27 cellular contexts compared by ENCODE assay signal in the genomic region with DNA sequence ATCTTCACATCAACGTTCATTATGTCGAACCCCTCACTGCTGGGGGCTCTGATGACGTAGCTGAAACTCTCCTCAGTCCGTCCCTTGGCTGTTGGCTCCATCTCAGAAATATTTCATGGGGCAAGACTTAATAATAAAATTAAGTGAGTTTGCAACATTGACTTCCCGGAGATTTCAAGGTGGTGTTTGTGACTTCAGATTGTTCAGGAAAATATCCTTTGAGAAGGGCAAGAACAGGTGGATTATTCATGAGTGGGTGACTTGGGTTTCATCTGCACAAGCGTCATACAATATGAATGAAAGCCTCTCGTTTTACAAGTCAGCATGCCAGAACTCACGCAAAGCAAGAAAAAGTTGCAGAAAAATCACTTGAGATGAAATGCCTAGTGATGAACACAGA. TPM values are rescaled to one million over a fixed set of nuclear protein-coding genes. Genes with fewer than 3 reads are reported as not detected.
"Had no signal": no experiment of that assay in that cellular context is flagged by ENCODE, and none has a peak within 500 bp of the region (broad histone marks: within the 10 kb centered on the region; RNA-seq: fewer than 3 reads in every experiment).

Gene C4orf50 (minus strand): TSS at position 101 of the 400 bp plus-strand sequence.

- H3K4me3 Mint-ChIP-seq: activated CD8-positive, alpha-beta T cell treated with anti-CD3 and anti-CD28 coated beads, Interleukin-2, amount 10 ng/mL, durations not matched to agents 7 days and 5 days; activated naive CD8-positive, alpha-beta T cell treated with anti-CD3 and anti-CD28 coated beads, Interleukin-2, amount 10 ng/mL, durations not matched to agents 7 days and 5 days; T-helper 1 cell treated with Interleukin-12 subunit alpha and Interleukin-12 subunit beta and Interleukin-4 antibody, amounts not matched to agents 30 μg/mL and 1 μg/mL, for 36 hours had no signal

- H3K4me1 Mint-ChIP-seq: activated naive CD8-positive, alpha-beta T cell treated with anti-CD3 and anti-CD28 coated beads, Interleukin-2, amount 10 ng/mL, durations not matched to agents 7 days and 5 days had no signal

- H3K36me3 ChIP-seq: adrenal gland, SJSA1 had no signal

- H3K4me1 ChIP-seq: adrenal gland, SJSA1 had no signal

- H3K36me3 Mint-ChIP-seq: activated naive CD8-positive, alpha-beta T cell treated with anti-CD3 and anti-CD28 coated beads, Interleukin-2, amount 10 ng/mL, durations not matched to agents 7 days and 5 days had no signal

- DNase-seq: activated CD4-positive, alpha-beta T cell treated with anti-CD3 and anti-CD28 coated beads for 48 hours; activated CD4-positive, alpha-beta T cell treated with anti-CD3 and anti-CD28 coated beads, Interleukin-2, amount 50 U/mL, for 4 hours; activated CD4-positive, CD25-positive, alpha-beta regulatory T cell treated with anti-CD3 and anti-CD28 coated beads, Interleukin-2, amount 50 U/mL, for 72 hours; activated CD8-positive, alpha-beta memory T cell treated with anti-CD3 and anti-CD28 coated beads, Interleukin-2, amount 50 U/mL, for 48 hours; activated CD8-positive, alpha-beta T cell treated with anti-CD3 and anti-CD28 coated beads, Interleukin-2, amount 10 ng/mL, durations not matched to agents 7 days and 5 days; activated naive CD4-positive, alpha-beta T cell treated with anti-CD3 and anti-CD28 coated beads, Interleukin-2, amount 50 U/mL, for 16 hours; activated naive CD8-positive, alpha-beta T cell treated with anti-CD3 and anti-CD28 coated beads, Interleukin-2, amount 10 ng/mL, durations not matched to agents 7 days and 5 days; activated T-cell treated with anti-CD3 and anti-CD28 coated beads, Interleukin-2, amount 50 U/mL, for 1 hour; adrenal gland; aorta; central memory CD4-positive, alpha-beta T cell; KG1; NCI-H1092; NCI-H1417 treated with DMSO at 0.1 percent for 48 hours; NCI-H1694; NCI-H2029; NCI-H345; NCI-H510A treated with DMSO at 0.1 percent for 48 hours; NCI-H69; NK-92 treated with Interleukin-12 subunit alpha and Interleukin-12 subunit beta, amount 100 ng/mL, for 24 hours; PC-3; SHP77 had no signal

- H3K27ac Mint-ChIP-seq: activated CD8-positive, alpha-beta T cell treated with anti-CD3 and anti-CD28 coated beads, Interleukin-2, amount 10 ng/mL, durations not matched to agents 7 days and 5 days; activated naive CD8-positive, alpha-beta T cell treated with anti-CD3 and anti-CD28 coated beads, Interleukin-2, amount 10 ng/mL, durations not matched to agents 7 days and 5 days; T-helper 1 cell treated with Interleukin-12 subunit alpha and Interleukin-12 subunit beta and Interleukin-4 antibody, amounts not matched to agents 30 μg/mL and 1 μg/mL, for 36 hours had no signal

- H3K9me3 ChIP-seq: adrenal gland, SJSA1 had no signal

- H3K9me3 Mint-ChIP-seq: activated naive CD8-positive, alpha-beta T cell treated with anti-CD3 and anti-CD28 coated beads, Interleukin-2, amount 10 ng/mL, durations not matched to agents 7 days and 5 days; T-helper 1 cell treated with Interleukin-12 subunit alpha and Interleukin-12 subunit beta and Interleukin-4 antibody, amounts not matched to agents 30 μg/mL and 1 μg/mL, for 36 hours had no signal

- H3K4me3 ChIP-seq: adrenal gland, SJSA1 had no signal

- H3K27me3 Mint-ChIP-seq: activated naive CD8-positive, alpha-beta T cell treated with anti-CD3 and anti-CD28 coated beads, Interleukin-2, amount 10 ng/mL, durations not matched to agents 7 days and 5 days had no signal

- H3K27me3 ChIP-seq: SJSA1 had no signal

- H3K27ac ChIP-seq: adrenal gland, SJSA1 had no signal

RNA-seq across cellular contexts. Expression of gene C4orf50, which starts in this region (rescaled TPM):
- total RNA-seq: bronchial epithelial cell, LHCN-M2, M059J, PC-3, SJSA1 had no signal
